ENCODE assay signal across 6 cellular contexts in genomic region chr20:36370991-36371390, GRCh38.
"Had no signal": no experiment of that assay in that cellular context is flagged by ENCODE, and none has a peak within 500 bp of the region (broad histone marks: within the 10 kb centered on the region; RNA-seq: fewer than 3 reads in every experiment).

No MANE protein-coding gene starts in this region.

- H3K4me3 Mint-ChIP-seq: IgD-negative memory B cell had no signal

- FAIRE-seq: K562 had no signal

- H3K9me3 Mint-ChIP-seq: IgD-negative memory B cell had no signal

- ATAC-seq: K562 had no signal

- H3K36me3 Mint-ChIP-seq: IgD-negative memory B cell had no signal

- H3K4me3 ChIP-seq: K562 had no signal

- DNase-seq: IMR-90, KBM-7, KG1 had no signal

- H3K27ac ChIP-seq: HL-60 had no signal

- H3K27ac Mint-ChIP-seq: IgD-negative memory B cell had no signal
